ENCODE assay signal across 25 cellular contexts in genomic region chr19:38247126-38247525, GRCh38. TPM values are rescaled to one million over a fixed set of nuclear protein-coding genes. Genes with fewer than 3 reads are reported as not detected.
DNase-seq lines count a peak whose midpoint lies in the region; ATAC-seq and TF ChIP-seq lines count a peak whose summit lies in the region.
"Had no signal": no experiment of that assay in that cellular context is flagged by ENCODE, and none has a peak within 500 bp of the region (broad histone marks: within the 10 kb centered on the region; RNA-seq: fewer than 3 reads in every experiment).

No MANE protein-coding gene starts in this region.

- TF ChIP-seq POLR2A in esophagus muscularis mucosa (IDR thresholded peaks at IDR 0.05; ENCODE audit: low read depth) (no peak), sigmoid colon (IDR thresholded peaks at IDR 0.05) (no peak), upper lobe of left lung (IDR thresholded peaks at IDR 0.05) (no peak)

- TF ChIP-seq CTCF in esophagus muscularis mucosa (IDR thresholded peaks at IDR 0.05) = no peak
- TF ChIP-seq CTCF in sigmoid colon (IDR thresholded peaks at IDR 0.05) = no peak
- no peak for TF ChIP-seq CTCF in upper lobe of left lung (IDR thresholded peaks at IDR 0.05)
- no peak for TF ChIP-seq CTCF in right atrium auricular region (IDR thresholded peaks at IDR 0.05)

- peaks cover 40 to 89% (median 85%) of the 10 kb centered on the region in 4 donors for H3K4me1 ChIP-seq in esophagus muscularis mucosa
- peaks cover 0 to 73% (median 65%) of the 10 kb centered on the region in 4 donors for H3K4me1 ChIP-seq in sigmoid colon
- H3K4me1 ChIP-seq in upper lobe of left lung = peaks cover 31 to 57% (median 36%) of the 10 kb centered on the region in 4 donors
- peaks cover 0 to 35% of the 10 kb centered on the region in 2 donors for H3K4me1 ChIP-seq in right atrium auricular region

- DNase-seq in A172 (ENCODE audit: low spot score) (peak; percentile 40), MV-4-11 (lab: John Stamatoyannopoulos, UW) (peak; percentile 49), esophagus muscularis mucosa (ENCODE audit: extremely low spot score) (no peak), sigmoid colon (no peak), upper lobe of left lung (no peak), right atrium auricular region (ENCODE audit: low spot score) (no peak), SKM-1 treated with dmso at 0.1 percent for 144 hours (lab: John Stamatoyannopoulos, UW; ENCODE audit: unreplicated experiment) (no peak), NCI-H1436 treated with DMSO at 0.1 percent for 48 hours (lab: John Stamatoyannopoulos, UW) (no peak)
- DNase-seq: ACHN; activated CD4-positive, alpha-beta memory T cell treated with anti-CD3 and anti-CD28 coated beads for 36 hours; activated CD4-positive, CD25-positive, alpha-beta regulatory T cell; activated naive CD4-positive, alpha-beta T cell treated with anti-CD3 and anti-CD28 coated beads for 36 hours; activated T-cell treated with anti-CD3 and anti-CD28 coated beads, Interleukin-2, amount 50 U/mL, for 1 hour; cerebellar nuclear complex; KG1; left ventricle myocardium superior; NCI-H1930; NCI-H446; SK-N-SH; spleen; stimulated activated CD4-positive, alpha-beta T cell treated with anti-CD3 and anti-CD28 coated beads, Interleukin-4, amount 100 ng/mL, for 24 hours; stimulated activated naive CD8-positive, alpha-beta T cell treated with anti-CD3 and anti-CD28 coated beads, Interleukin-15, amount 100 ng/mL, for 72 hours; T-helper 9 cell had no signal

- no peaks in the 10 kb centered on the region for H3K27me3 ChIP-seq in esophagus muscularis mucosa
- no peaks in the 10 kb centered on the region for H3K27me3 ChIP-seq in sigmoid colon
- H3K27me3 ChIP-seq in upper lobe of left lung = no peaks in the 10 kb centered on the region
- H3K27me3 ChIP-seq in right atrium auricular region = no peaks in the 10 kb centered on the region
- H3K27me3 ChIP-seq: hepatocyte had no signal

- no peaks in the 10 kb centered on the region for H3K9me3 ChIP-seq in esophagus muscularis mucosa
- no peaks in the 10 kb centered on the region for H3K9me3 ChIP-seq in sigmoid colon
- no peaks in the 10 kb centered on the region for H3K9me3 ChIP-seq in upper lobe of left lung
- no peaks in the 10 kb centered on the region for H3K9me3 ChIP-seq in right atrium auricular region
- H3K9me3 ChIP-seq: SK-N-SH, spleen had no signal

- ATAC-seq in upper lobe of left lung (ENCODE audit: low FRiP score in 2 of 2) = no peak
- ATAC-seq: left ventricle myocardium superior; stimulated activated naive CD8-positive, alpha-beta T cell treated with anti-CD3 and anti-CD28 coated beads, Interleukin-15, amount 100 ng/mL, for 72 hours had no signal

- H3K27ac ChIP-seq in esophagus muscularis mucosa (replicated peaks in 1 of 4) (peak overlapping the region; percentile 72 to 92 (median 91)), sigmoid colon (peak overlapping the region; percentile 70 to 94 (median 92)), upper lobe of left lung (peak overlapping the region in 2 of 4 donors; percentile 52 to 72), right atrium auricular region (peak overlapping the region in 1 of 2 donors; percentile 51)
- H3K27ac ChIP-seq: C4-2B had no signal

- H3K4me3 ChIP-seq in esophagus muscularis mucosa (no peak overlapping the region), sigmoid colon (no peak overlapping the region), upper lobe of left lung (no peak overlapping the region), right atrium auricular region (no peak overlapping the region)
- H3K4me3 ChIP-seq: hepatocyte, spleen had no signal

- H3K36me3 ChIP-seq in esophagus muscularis mucosa (peaks cover 0 to 10% (median 2%) of the 10 kb centered on the region in 4 donors), sigmoid colon (peaks cover 0 to 5% (median 0%) of the 10 kb centered on the region in 4 donors), upper lobe of left lung (no peaks in the 10 kb centered on the region), right atrium auricular region (no peaks in the 10 kb centered on the region)
- H3K36me3 ChIP-seq: spleen had no signal

- TF ChIP-seq EP300 in esophagus muscularis mucosa (IDR thresholded peaks at IDR 0.05) (no peak), sigmoid colon (IDR thresholded peaks at IDR 0.05) (no peak), upper lobe of left lung (IDR thresholded peaks at IDR 0.05) (no peak)

- intact Hi-C loops in esophagus muscularis mucosa (cut with DNase I) (no loop called here), sigmoid colon (cut with DNase I) (no loop called here)

- 73% methylated on average over 4 of the region's 5 CpGs for WGBS in esophagus muscularis mucosa
- 79 to 82% methylated on average over 5 of the region's 5 CpGs for WGBS in sigmoid colon, 2 donors
- 62 to 66% methylated on average over 4 to 5 of the region's 5 CpGs for WGBS in upper lobe of left lung, 2 donors

RNA-seq across cellular contexts. Expression of gene PPP1R14A, which starts 9.0 kb away (rescaled TPM):
- total RNA-seq in A172 (2014; rRNA removed; shearing (Covaris generic)) = not detected in 2 replicates
- total RNA-seq in esophagus muscularis mucosa = 100 to 1,000 TPM; 217 to 794 (median 445) TPM
- 100 to 1,000 TPM; 441 to 736 (median 473) TPM for total RNA-seq in sigmoid colon
- 10 to 100 TPM; 24.6 to 93.9 (median 29.9) TPM for polyA plus RNA-seq in sigmoid colon
- 100 to 1,000 TPM in 3 of 6 donors, 10 to 100 TPM in 3; 71.2 to 236 (median 96.2) TPM for total RNA-seq in upper lobe of left lung
- total RNA-seq in right atrium auricular region = 10 to 100 TPM; 28.0 to 30.0 TPM
- total RNA-seq: activated naive CD4-positive, alpha-beta T cell treated with anti-CD3 and anti-CD28 coated beads for 36 hours had no signal

RNA-seq across cellular contexts. Expression of gene SPINT2, which starts 17.2 kb away (rescaled TPM):
- 0.41 and 0.60 TPM in 2 replicates for total RNA-seq in A172 (2014; rRNA removed; shearing (Covaris generic))
- 10 to 100 TPM in 3 of 4 donors, 1 to 10 TPM in 1; 5.0 to 13.4 (median 11.4) TPM for total RNA-seq in esophagus muscularis mucosa
- total RNA-seq in sigmoid colon = 10 to 100 TPM; 14.3 to 20.7 (median 16.6) TPM
- 100 to 1,000 TPM; 170 to 616 (median 178) TPM for polyA plus RNA-seq in sigmoid colon
- total RNA-seq in upper lobe of left lung = 100 to 1,000 TPM; 192 to 583 (median 317) TPM
- 10 to 100 TPM; 11.1 to 52.7 TPM for total RNA-seq in right atrium auricular region

RNA-seq across cellular contexts. Expression of gene DPF1, which starts 23.1 kb away (rescaled TPM):
- total RNA-seq in A172 (2014; rRNA removed; shearing (Covaris generic)) = 6.4 and 19.2 TPM in 2 replicates
- total RNA-seq in esophagus muscularis mucosa (under 1 TPM in 2 of 4 donors, not detected in 2; 0.17 to 0.83 TPM), sigmoid colon (not detected), upper lobe of left lung (under 1 TPM in 2 of 6 donors, not detected in 4; 0.40 to 0.46 TPM), right atrium auricular region (not detected)
- polyA plus RNA-seq in sigmoid colon = 1 to 10 TPM in 1 of 3 donors, under 1 TPM in 1, not detected in 1; 0.12 to 1.4 TPM
- total RNA-seq: spleen had no signal

RNA-seq across cellular contexts. Expression of gene C19orf33, which starts 56.9 kb away (rescaled TPM):
- 220 and 316 TPM in 2 replicates for total RNA-seq in A172 (2014; rRNA removed; shearing (Covaris generic))
- total RNA-seq in esophagus muscularis mucosa (1 to 10 TPM; 7.8 to 8.6 (median 8.1) TPM), sigmoid colon (10 to 100 TPM in 1 of 4 donors, 1 to 10 TPM in 1, not detected in 2; 5.8 to 18.2 TPM), upper lobe of left lung (100 to 1,000 TPM in 4 of 6 donors, 10 to 100 TPM in 2; 65.0 to 251 (median 144) TPM), right atrium auricular region (10 to 100 TPM; 18.9 to 48.6 TPM)
- polyA plus RNA-seq in sigmoid colon = 1,000 to 10,000 TPM in 2 of 3 donors, 100 to 1,000 TPM in 1; 704 to 2,364 (median 1,405) TPM
- total RNA-seq: activated CD4-positive, alpha-beta memory T cell treated with anti-CD3 and anti-CD28 coated beads for 36 hours; activated naive CD4-positive, alpha-beta T cell treated with anti-CD3 and anti-CD28 coated beads for 36 hours had no signal
- polyA plus RNA-seq: SK-N-SH had no signal

Comparison
In these comparisons a context has a peak if more than half of its experiments do, and no peak if none do; other contexts are left out.
1. DNase-seq: peak in A172 (single experiment) and MV-4-11 (single experiment); none in esophagus muscularis mucosa (single experiment), sigmoid colon (single experiment), upper lobe of left lung (0 of 2), right atrium auricular region (single experiment), SKM-1 treated with dmso at 0.1 percent for 144 hours (single experiment) and NCI-H1436 treated with DMSO at 0.1 percent for 48 hours (single experiment).
2. RNA of gene PPP1R14A, which starts 9.0 kb away (total RNA-seq): 217 to 794 TPM in esophagus muscularis mucosa, 441 to 736 TPM in sigmoid colon, 71.2 to 236 TPM in upper lobe of left lung and 28.0 to 30.0 TPM in right atrium auricular region; not detected in A172; every median in the first group is over 10 times any median in the second.